Comparison of ENCODE assay signal across 18 cellular contexts in the genomic region with DNA sequence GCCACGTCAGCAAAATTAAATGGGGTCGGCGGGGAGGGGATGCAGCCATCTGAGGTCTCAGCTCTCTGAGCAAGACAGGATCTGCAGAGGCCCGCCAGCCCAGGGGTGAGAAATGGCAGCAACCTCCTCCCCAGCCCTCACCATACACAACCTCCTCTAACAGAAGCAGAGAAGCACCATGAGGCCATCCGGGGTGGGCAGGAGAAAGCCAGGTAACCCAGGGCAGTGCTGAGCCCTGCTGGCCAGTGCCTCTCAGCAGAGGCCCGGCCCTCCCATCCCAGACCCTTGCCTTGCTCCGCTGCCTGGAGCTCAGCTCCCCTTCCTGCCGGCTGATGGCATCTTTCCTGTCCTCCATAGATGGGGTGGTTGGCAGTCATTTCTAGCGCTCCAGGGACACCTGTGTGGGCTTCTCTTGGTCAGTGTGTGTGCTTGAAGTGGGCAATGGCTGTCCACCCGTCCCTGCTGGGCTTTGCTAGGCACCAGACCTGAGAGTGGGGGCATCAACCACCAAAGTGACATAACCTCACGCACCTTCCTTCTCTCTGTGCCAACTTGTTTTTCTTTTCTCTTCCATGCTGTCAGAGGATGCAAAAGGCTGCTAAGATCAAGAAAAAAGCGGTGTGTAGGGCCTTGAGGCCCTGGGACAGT.
A peak's percentile ranks its signal among the peaks of the same experiment; 100 is the strongest.
DNase-seq lines count a peak whose midpoint lies in the region; ATAC-seq and TF ChIP-seq lines count a peak whose summit lies in the region.
"Had no signal": no experiment of that assay in that cellular context is flagged by ENCODE, and none has a peak within 500 bp of the region (broad histone marks: within the 10 kb centered on the region; RNA-seq: fewer than 3 reads in every experiment).

No MANE protein-coding gene starts in this region.

- no peak for TF ChIP-seq POLR2A in sigmoid colon (IDR thresholded peaks at IDR 0.05)

- H3K9ac ChIP-seq in H9 (ENCODE audit: extremely low read depth, insufficient read length, low read length): no peak overlapping the region

- H3K4me3 ChIP-seq in dorsolateral prefrontal cortex: no peak overlapping the region
- H3K4me3 ChIP-seq in sigmoid colon: no peak overlapping the region
- H3K4me3 ChIP-seq: GM12878 had no signal

- no peak overlapping the region for H2BK15ac ChIP-seq in H9 (ENCODE audit: low read depth, low read length)

- H3K14ac ChIP-seq in H9 (ENCODE audit: insufficient read depth, low read length): no peak overlapping the region

- peak overlapping the region; percentile 2 for H3K18ac ChIP-seq in H9 (ENCODE audit: insufficient read length, low read depth, low read length)

- H2AFZ ChIP-seq in H9 (ENCODE audit: low read length): no peak overlapping the region

- H3K4me1 ChIP-seq in H9 (ENCODE audit: insufficient read depth, low read length): peaks cover 2% of the 10 kb centered on the region; the same call in 1 of the 2 replicates
- no peaks in the 10 kb centered on the region for H3K4me1 ChIP-seq in sigmoid colon
- H3K4me1 ChIP-seq: BE2C had no signal

- H3K23me2 ChIP-seq in H9 (ENCODE audit: insufficient read length, low read depth, low read length, poor library complexity, severe bottlenecking): no peaks in the 10 kb centered on the region

- H2BK120ac ChIP-seq in H9 (ENCODE audit: low read depth, low read length, poor library complexity, severe bottlenecking): no peak overlapping the region

- intact Hi-C loops in dorsolateral prefrontal cortex (cut with DNase I): loop anchor here (5.0 kb wide), 3 partner anchors 107 to 212 kb away; no protein-coding TSS in a partner anchor
- intact Hi-C loops in sigmoid colon (cut with DNase I): no loop called here

- H2BK12ac ChIP-seq in H9 (ENCODE audit: insufficient read length, low read depth, low read length): no peak overlapping the region

- no peaks in the 10 kb centered on the region for H3K79me1 ChIP-seq in H9 (ENCODE audit: insufficient read depth, low read depth, low read length, poor library complexity, severe bottlenecking)

- no peak overlapping the region for H3K4me3 Mint-ChIP-seq in activated naive CD4-positive, alpha-beta T cell treated with anti-CD3 and anti-CD28 coated beads, Interleukin-2, amount 50 U/mL, for 24 hours
- no peak overlapping the region for H3K4me3 Mint-ChIP-seq in H9
- H3K4me3 Mint-ChIP-seq: IgD-negative memory B cell had no signal

- H3K9me3 ChIP-seq in H9 (ENCODE audit: control insufficient read depth, low read depth, low read length) (no peaks in the 10 kb centered on the region), sigmoid colon (no peaks in the 10 kb centered on the region)
- H3K9me3 ChIP-seq: BE2C had no signal

- no peak overlapping the region for H2BK5ac ChIP-seq in H9 (ENCODE audit: insufficient read length, low read length)

- H3K27ac Mint-ChIP-seq in activated naive CD4-positive, alpha-beta T cell treated with anti-CD3 and anti-CD28 coated beads, Interleukin-2, amount 50 U/mL, for 24 hours: peak overlapping the region; percentile 7
- peak overlapping the region in 1 of 3 experiments; percentile 74; a peak in 1 of 7 replicates for H3K27ac Mint-ChIP-seq in H9
- H3K27ac Mint-ChIP-seq: IgD-negative memory B cell had no signal

- H4K5ac ChIP-seq in H9 (ENCODE audit: insufficient read length, low read depth, low read length): no peak overlapping the region

- H4K8ac ChIP-seq in H9 (replicated peaks; ENCODE audit: insufficient read length, low read depth, low read length): no peak overlapping the region

- no peak overlapping the region for H3K23ac ChIP-seq in H9 (ENCODE audit: insufficient read length, low read depth, low read length)

- no peaks in the 10 kb centered on the region for H3K9me3 Mint-ChIP-seq in activated naive CD4-positive, alpha-beta T cell treated with anti-CD3 and anti-CD28 coated beads, Interleukin-2, amount 50 U/mL, for 24 hours
- no peaks in the 10 kb centered on the region for H3K9me3 Mint-ChIP-seq in H9
- H3K9me3 Mint-ChIP-seq: IgD-negative memory B cell had no signal

- no CpG with 5 or more reads among the region's 12 CpGs for WGBS in H9 (ENCODE audit: extremely low coverage, insufficient read length, low lambda C conversion rate)
- WGBS in sigmoid colon, 2 donors: 84 to 86% methylated on average over 12 of the region's 12 CpGs

- no peak for TF ChIP-seq CTCF in H9 (conservative IDR thresholded peaks at IDR 0.05)
- no peak for TF ChIP-seq CTCF in dorsolateral prefrontal cortex (IDR thresholded peaks at IDR 0.05 in 54 of 56, conservative IDR thresholded peaks at IDR 0.05 in 2 of 56; ENCODE audit: low read depth in 1 of 56, partially characterized antibody in 56 of 56)
- no peak for TF ChIP-seq CTCF in sigmoid colon (IDR thresholded peaks at IDR 0.05)

- no peak for DNase-seq in activated naive CD4-positive, alpha-beta T cell treated with anti-CD3 and anti-CD28 coated beads, Interleukin-2, amount 50 U/mL, for 16 hours
- DNase-seq in H9 (no peak), dorsolateral prefrontal cortex (peak in 2 of 10 donors; percentile 22 to 33), sigmoid colon (peak; percentile 45), NOMO-1 treated with dmso at 0.1 percent for 144 hours (lab: John Stamatoyannopoulos, UW; ENCODE audit: unreplicated experiment) (no peak)
- no peak for DNase-seq in activated effector memory CD4-positive, alpha-beta T cell treated with anti-CD3 and anti-CD28 coated beads, Interleukin-2, amount 50 U/mL, for 16 hours
- DNase-seq: 8988T, BE2C, GDM1, Kasumi-1, MM.1S, NCI-H1092 treated with DMSO at 0.1 percent for 48 hours, NCI-H2227 treated with DMSO at 0.1 percent for 48 hours had no signal

- no peak for ATAC-seq in HG03439 (IDR thresholded peaks at IDR 0.05; ENCODE audit: unreplicated experiment)
- ATAC-seq: GM12878 had no signal

- H4K91ac ChIP-seq in H9 (ENCODE audit: insufficient read length, low read depth, low read length): no peak overlapping the region

- no peaks in the 10 kb centered on the region for H3K27me3 Mint-ChIP-seq in activated naive CD4-positive, alpha-beta T cell treated with anti-CD3 and anti-CD28 coated beads, Interleukin-2, amount 50 U/mL, for 24 hours
- H3K27me3 Mint-ChIP-seq in H9 (ENCODE audit: low read depth): no peaks in the 10 kb centered on the region; the same call in 1 of the 2 replicates
- H3K27me3 Mint-ChIP-seq: IgD-negative memory B cell had no signal

- H3K27me3 ChIP-seq in H9 (ENCODE audit: insufficient read depth, low read length) (no peaks in the 10 kb centered on the region), dorsolateral prefrontal cortex (no peaks in the 10 kb centered on the region), sigmoid colon (peaks cover 0 to 10% (median 0%) of the 10 kb centered on the region in 3 donors)
- H3K27me3 ChIP-seq: BE2C had no signal

- peaks cover 16% of the 10 kb centered on the region for H3K4me1 Mint-ChIP-seq in activated naive CD4-positive, alpha-beta T cell treated with anti-CD3 and anti-CD28 coated beads, Interleukin-2, amount 50 U/mL, for 24 hours
- peaks cover 20 to 27% of the 10 kb centered on the region in 2 experiments for H3K4me1 Mint-ChIP-seq in H9

- no peak overlapping the region for H3K27ac ChIP-seq in H9 (ENCODE audit: insufficient read length, low read depth, low read length)
- peak overlapping the region in 43 of 59 donors; percentile 2 to 89 (median 57) for H3K27ac ChIP-seq in dorsolateral prefrontal cortex
- no peak overlapping the region for H3K27ac ChIP-seq in sigmoid colon
- H3K27ac ChIP-seq: HL-60 had no signal

- H4K20me1 ChIP-seq in H9 (ENCODE audit: control insufficient read depth, insufficient read depth, insufficient read length): no peaks in the 10 kb centered on the region

- no peak overlapping the region for H3K56ac ChIP-seq in H9 (ENCODE audit: insufficient read length, low read depth, low read length)

- H3K4ac ChIP-seq in H9 (ENCODE audit: low read depth, low read length): no peak overlapping the region

- H2AK5ac ChIP-seq in H9 (ENCODE audit: insufficient read length, low read length): no peak overlapping the region

- no peaks in the 10 kb centered on the region for H3K36me3 ChIP-seq in sigmoid colon
- H3K36me3 ChIP-seq: BE2C had no signal

- no peak overlapping the region for H3T11ph ChIP-seq in H9 (ENCODE audit: low read length)

- no peak for TF ChIP-seq EP300 in sigmoid colon (IDR thresholded peaks at IDR 0.05)

- no peak overlapping the region for H3K4me2 ChIP-seq in H9 (ENCODE audit: insufficient read depth, insufficient read length, low read length)

- no peaks in the 10 kb centered on the region for H3K79me2 ChIP-seq in H9 (ENCODE audit: insufficient read depth, low read length)

- H3K36me3 Mint-ChIP-seq in activated naive CD4-positive, alpha-beta T cell treated with anti-CD3 and anti-CD28 coated beads, Interleukin-2, amount 50 U/mL, for 24 hours: no peaks in the 10 kb centered on the region
- peaks cover 0 to under 1% (median 0%) of the 10 kb centered on the region in 3 experiments; a peak in 2 of 7 replicates for H3K36me3 Mint-ChIP-seq in H9 (ENCODE audit: insufficient read depth in 1 of 3, low read depth in 3 of 3)
- H3K36me3 Mint-ChIP-seq: IgD-negative memory B cell had no signal

- H2BK20ac ChIP-seq in H9 (ENCODE audit: low read depth, low read length, poor library complexity, severe bottlenecking): no peak overlapping the region

Comparison
In these comparisons a context has a peak if more than half of its experiments do, and no peak if none do; other contexts are left out.
1. H3K27ac ChIP-seq: peak in dorsolateral prefrontal cortex (43 of 59); none in H9 (single experiment) and sigmoid colon (0 of 4).